Comparison of ENCODE assay signal across 14 cellular contexts in genomic region chr7:55524558-55525310, GRCh38. TPM values are rescaled to one million over a fixed set of nuclear protein-coding genes. Genes with fewer than 3 reads are reported as not detected.
DNase-seq lines count a peak whose midpoint lies in the region; ATAC-seq, FAIRE-seq and TF ChIP-seq lines count a peak whose summit lies in the region.
"Had no signal": no experiment of that assay in that cellular context is flagged by ENCODE, and none has a peak within 500 bp of the region (broad histone marks: within the 10 kb centered on the region; RNA-seq: fewer than 3 reads in every experiment).

No MANE protein-coding gene starts in this region.

- no peak for TF ChIP-seq CTCF in brain microvascular endothelial cell (IDR thresholded peaks at IDR 0.05; ENCODE audit: low read depth, low read length, missing control alignments)

- in situ Hi-C loops in brain microvascular endothelial cell (cut with HindIII; ENCODE audit: low pct_ligation_motif_present, low sequenced_read_pairs), result no loop called here

- H3K36me3 Mint-ChIP-seq in central memory CD8-positive, alpha-beta T cell (ENCODE audit: insufficient read depth), result peaks cover 6% of the 10 kb centered on the region

- no peak overlapping the region for H3K4me3 Mint-ChIP-seq in central memory CD8-positive, alpha-beta T cell

- DNase-seq in GM18507 (ENCODE audit: extremely low spot score, insufficient read length, low read depth) (no peak), NCI-H2107 (lab: John Stamatoyannopoulos, UW) (peak; percentile 45), pons (ENCODE audit: low spot score) (peak; percentile 42), brain microvascular endothelial cell (no peak), HuH-7.5 (ENCODE audit: low spot score) (no peak), left lobe of liver (ENCODE audit: low spot score) (no peak)
- no peak for DNase-seq in central memory CD8-positive, alpha-beta T cell (ENCODE audit: low spot score in 2 of 2)
- DNase-seq: activated gamma-delta T cell treated with Interleukin-2 at 50 U/mL for 16 hours, COR-L47, KG1, NCI-H187 had no signal

- H3K27me3 ChIP-seq in brain microvascular endothelial cell (replicated peaks), result no peaks in the 10 kb centered on the region

- peak; percentile 41 for FAIRE-seq in GM18507 (lab: Jason Lieb, UNC)

- ATAC-seq in central memory CD8-positive, alpha-beta T cell (replicated peaks; ENCODE audit: extremely low read depth, poor library complexity, severe bottlenecking), result no peak
- no peak for ATAC-seq in left lobe of liver
- ATAC-seq: esophagus mucosa had no signal

- peaks cover 64% of the 10 kb centered on the region for H3K4me1 Mint-ChIP-seq in central memory CD8-positive, alpha-beta T cell

- H3K27me3 Mint-ChIP-seq in central memory CD8-positive, alpha-beta T cell, result no peaks in the 10 kb centered on the region

- H3K27ac ChIP-seq in brain microvascular endothelial cell, result no peak overlapping the region

- H3K36me3 ChIP-seq in brain microvascular endothelial cell (replicated peaks), result no peaks in the 10 kb centered on the region
- H3K36me3 ChIP-seq: thoracic aorta had no signal

- H3K27ac Mint-ChIP-seq in central memory CD8-positive, alpha-beta T cell (ENCODE audit: low read depth), result peak overlapping the region; percentile 44

- H3K4me3 ChIP-seq in brain microvascular endothelial cell (ENCODE audit: low read depth, low read length), result no peak overlapping the region
- H3K4me3 ChIP-seq: smooth muscle cell, thoracic aorta had no signal

- no peaks in the 10 kb centered on the region for H3K9me3 Mint-ChIP-seq in central memory CD8-positive, alpha-beta T cell

RNA-seq across cellular contexts. Expression of gene VOPP1, which starts 47.6 kb away (rescaled TPM):
- 20.0 TPM for total RNA-seq in left lobe of liver

Comparison
In these comparisons a context has a peak if more than half of its experiments do, and no peak if none do; other contexts are left out.
1. DNase-seq: peak in NCI-H2107 (single experiment) and pons (single experiment); none in GM18507 (single experiment), central memory CD8-positive, alpha-beta T cell (0 of 2), brain microvascular endothelial cell (single experiment), HuH-7.5 (single experiment) and left lobe of liver (single experiment).